Comparison of ENCODE assay signal across 28 cellular contexts in genomic region chrX:124393659-124394058, GRCh38. TPM values are rescaled to one million over a fixed set of nuclear protein-coding genes. Genes with fewer than 3 reads are reported as not detected.
DNase-seq lines count a peak whose midpoint lies in the region; ATAC-seq and TF ChIP-seq lines count a peak whose summit lies in the region.
"Had no signal": no experiment of that assay in that cellular context is flagged by ENCODE, and none has a peak within 500 bp of the region (broad histone marks: within the 10 kb centered on the region; RNA-seq: fewer than 3 reads in every experiment).

No MANE protein-coding gene starts in this region.

- no peak overlapping the region for H3K4me3 ChIP-seq in DND-41 (ENCODE audit: low read depth in 1 of 2, low read length in 2 of 2)
- no peak overlapping the region for H3K4me3 ChIP-seq in OCI-LY7 (ENCODE audit: low read depth, low read length, poor library complexity, severe bottlenecking)
- no peak overlapping the region for H3K4me3 ChIP-seq in mammary epithelial cell (replicated peaks in 1 of 3; ENCODE audit: insufficient read depth in 1 of 3, low read depth in 2 of 3, low read length in 3 of 3)
- H3K4me3 ChIP-seq: GM23338, HAP-1, SJCRH30 had no signal

- no peak for DNase-seq in activated CD4-positive, alpha-beta memory T cell treated with anti-CD3 and anti-CD28 coated beads for 36 hours
- no peak for DNase-seq in activated CD4-positive, alpha-beta memory T cell treated with anti-CD3 and anti-CD28 coated beads, Interleukin-2, amount 10 ng/mL, durations not matched to agents 7 days and 5 days
- DNase-seq in DND-41 (no peak), OCI-LY7 (ENCODE audit: low spot score) (no peak), mammary epithelial cell (no peak), NCI-H2171 treated with DMSO at 0.1 percent for 48 hours (lab: John Stamatoyannopoulos, UW) (no peak)
- DNase-seq in stimulated activated effector memory CD8-positive, alpha-beta T cell treated with anti-CD3 and anti-CD28 coated beads, Interleukin-12 subunit alpha, Interleukin-12 subunit beta, amount 100 ng/mL, for 72 hours (ENCODE audit: low spot score in 2 of 2) = no peak
- DNase-seq: Calu3; CD8-positive, alpha-beta memory T cell; DMS153; GDM1; IMR-90; MV-4-11; NCI-H1105 treated with DMSO at 0.1 percent for 48 hours; NCI-H1694; NCI-H2081; NCI-H2171; NCI-H524 treated with DMSO at 0.1 percent for 48 hours; NCI-H82; SJCRH30 had no signal

- no peak for TF ChIP-seq CTCF in DND-41 (IDR thresholded peaks at IDR 0.05; ENCODE audit: borderline replicate concordance, extremely low read depth, low read length, poor library complexity, severe bottlenecking)
- TF ChIP-seq CTCF in OCI-LY7 (conservative IDR thresholded peaks at IDR 0.05; ENCODE audit: low read length) = no peak
- TF ChIP-seq CTCF in mammary epithelial cell (conservative IDR thresholded peaks at IDR 0.05 in 1 of 2, IDR thresholded peaks at IDR 0.05 in 1 of 2; ENCODE audit: extremely low read depth in 1 of 2, insufficient read depth in 1 of 2, low read depth in 1 of 2, low read length in 2 of 2) = no peak

- dilution Hi-C loops in mammary epithelial cell (cut with HindIII; ENCODE audit: low sequenced_read_pairs) = no loop called here

- no peaks in the 10 kb centered on the region for H3K36me3 Mint-ChIP-seq in activated CD4-positive, alpha-beta memory T cell treated with anti-CD3 and anti-CD28 coated beads for 36 hours
- H3K36me3 Mint-ChIP-seq in activated CD4-positive, alpha-beta memory T cell treated with anti-CD3 and anti-CD28 coated beads, Interleukin-2, amount 10 ng/mL, durations not matched to agents 7 days and 5 days (ENCODE audit: low read depth) = peaks cover 8% of the 10 kb centered on the region
- no peaks in the 10 kb centered on the region for H3K36me3 Mint-ChIP-seq in stimulated activated effector memory CD8-positive, alpha-beta T cell treated with anti-CD3 and anti-CD28 coated beads, Interleukin-12 subunit alpha, Interleukin-12 subunit beta, amount 100 ng/mL, for 72 hours

- peaks cover 29% of the 10 kb centered on the region for H3K4me1 Mint-ChIP-seq in activated CD4-positive, alpha-beta memory T cell treated with anti-CD3 and anti-CD28 coated beads for 36 hours (ENCODE audit: low read depth)
- peaks cover 32% of the 10 kb centered on the region for H3K4me1 Mint-ChIP-seq in activated CD4-positive, alpha-beta memory T cell treated with anti-CD3 and anti-CD28 coated beads, Interleukin-2, amount 10 ng/mL, durations not matched to agents 7 days and 5 days
- peaks cover 14% of the 10 kb centered on the region for H3K4me1 Mint-ChIP-seq in stimulated activated effector memory CD8-positive, alpha-beta T cell treated with anti-CD3 and anti-CD28 coated beads, Interleukin-12 subunit alpha, Interleukin-12 subunit beta, amount 100 ng/mL, for 72 hours
- H3K4me1 Mint-ChIP-seq: GM23338 had no signal

- H3K9ac ChIP-seq in DND-41 (ENCODE audit: low read depth, low read length) (peak overlapping the region; percentile 59; the same call in 1 of the 2 replicates), mammary epithelial cell (ENCODE audit: insufficient read depth, low read length) (no peak overlapping the region)
- H3K9ac ChIP-seq: KMS-11 had no signal

- H3K79me2 ChIP-seq in DND-41 (ENCODE audit: insufficient read depth, low read length) (no peaks in the 10 kb centered on the region), OCI-LY7 (ENCODE audit: insufficient read depth, low read depth, low read length) (no peaks in the 10 kb centered on the region), mammary epithelial cell (ENCODE audit: insufficient read depth, low read length) (no peaks in the 10 kb centered on the region)

- H3K9me3 ChIP-seq in DND-41 (ENCODE audit: insufficient read depth, low read length, severe bottlenecking) = no peaks in the 10 kb centered on the region
- H3K9me3 ChIP-seq in OCI-LY7 (ENCODE audit: low read length) = no peaks in the 10 kb centered on the region
- H3K9me3 ChIP-seq in mammary epithelial cell (replicated peaks; ENCODE audit: insufficient read depth, low read length) = no peaks in the 10 kb centered on the region
- H3K9me3 ChIP-seq: HAP-1, SJCRH30 had no signal

- H3K9me2 ChIP-seq in OCI-LY7 (ENCODE audit: insufficient read depth, low read length) = no peaks in the 10 kb centered on the region

- H4K20me1 ChIP-seq in DND-41 (ENCODE audit: insufficient read depth, low read length) = no peaks in the 10 kb centered on the region
- H4K20me1 ChIP-seq in OCI-LY7 (ENCODE audit: insufficient read depth, low read length) = no peaks in the 10 kb centered on the region
- no peaks in the 10 kb centered on the region for H4K20me1 ChIP-seq in mammary epithelial cell (ENCODE audit: insufficient read depth, low read length)

- H3K27me3 ChIP-seq in DND-41 (ENCODE audit: insufficient read depth, low read length, poor library complexity) = no peaks in the 10 kb centered on the region
- no peaks in the 10 kb centered on the region for H3K27me3 ChIP-seq in mammary epithelial cell (ENCODE audit: insufficient read depth, low read length)
- H3K27me3 ChIP-seq: SJCRH30 had no signal

- WGBS in mammary epithelial cell (ENCODE audit: low coverage, missing lambda C conversion rate) = 84% methylated on average over 3 of the region's 3 CpGs

- H3K9me3 Mint-ChIP-seq in activated CD4-positive, alpha-beta memory T cell treated with anti-CD3 and anti-CD28 coated beads for 36 hours = no peaks in the 10 kb centered on the region
- no peaks in the 10 kb centered on the region for H3K9me3 Mint-ChIP-seq in activated CD4-positive, alpha-beta memory T cell treated with anti-CD3 and anti-CD28 coated beads, Interleukin-2, amount 10 ng/mL, durations not matched to agents 7 days and 5 days
- no peaks in the 10 kb centered on the region for H3K9me3 Mint-ChIP-seq in stimulated activated effector memory CD8-positive, alpha-beta T cell treated with anti-CD3 and anti-CD28 coated beads, Interleukin-12 subunit alpha, Interleukin-12 subunit beta, amount 100 ng/mL, for 72 hours
- H3K9me3 Mint-ChIP-seq: CD8-positive, alpha-beta memory T cell; GM23338 had no signal

- CTCF ChIA-PET in activated CD4-positive, alpha-beta memory T cell treated with anti-CD3 and anti-CD28 coated beads for 36 hours (lab: Charles Lee) = interaction anchor here (1.7 kb wide), 1 partner anchor 13 kb away, joined by 10 read pairs; no protein-coding TSS in a partner anchor
- CTCF ChIA-PET in activated CD4-positive, alpha-beta memory T cell treated with anti-CD3 and anti-CD28 coated beads, Interleukin-2, amount 10 ng/mL, durations not matched to agents 7 days and 5 days (lab: Charles Lee) = interaction anchor here (0.8 kb wide), 1 partner anchor 8 kb away, joined by 3 read pairs; no protein-coding TSS in a partner anchor
- CTCF ChIA-PET in OCI-LY7 (lab: Charles Lee; ENCODE audit: unreplicated experiment) (no interaction called here), mammary epithelial cell (lab: Charles Lee; ENCODE audit: low non-redundant PET) (no interaction called here)

- in situ Hi-C loops in mammary epithelial cell (cut with MboI; ENCODE audit: low sequenced_read_pairs in 2 of 2) = loop anchor here (10.0 to 25.0 kb wide), 2 partner anchors 181 to 731 kb away; no protein-coding TSS in a partner anchor

- peak overlapping the region; percentile 98 for H3K27ac ChIP-seq in DND-41 (ENCODE audit: low read length)
- peak overlapping the region; percentile 98 for H3K27ac ChIP-seq in OCI-LY7 (ENCODE audit: low read depth, low read length, poor library complexity, severe bottlenecking)
- no peak overlapping the region for H3K27ac ChIP-seq in mammary epithelial cell (ENCODE audit: insufficient read depth, low read depth, low read length)
- H3K27ac ChIP-seq: C4-2B, KMS-11, SJCRH30 had no signal

- H3K36me3 ChIP-seq in DND-41 (ENCODE audit: insufficient read depth, low read length) (no peaks in the 10 kb centered on the region), OCI-LY7 (ENCODE audit: insufficient read depth, low read length) (no peaks in the 10 kb centered on the region), mammary epithelial cell (ENCODE audit: insufficient read depth, low read length) (no peaks in the 10 kb centered on the region)
- H3K36me3 ChIP-seq: HAP-1, SJCRH30 had no signal

- ATAC-seq in DND-41 (ENCODE audit: insufficient read depth, low read depth) = no peak
- ATAC-seq in stimulated activated effector memory CD8-positive, alpha-beta T cell treated with anti-CD3 and anti-CD28 coated beads, Interleukin-12 subunit alpha, Interleukin-12 subunit beta, amount 100 ng/mL, for 72 hours = peak; percentile 67
- no peak for ATAC-seq in GM19455 (IDR thresholded peaks at IDR 0.05; ENCODE audit: unreplicated experiment)
- ATAC-seq: GM23338 had no signal

- intact Hi-C loops in activated CD4-positive, alpha-beta memory T cell treated with anti-CD3 and anti-CD28 coated beads for 36 hours (cut with micrococcal nuclease) = no loop called here
- intact Hi-C loops in OCI-LY7 (cut with micrococcal nuclease; ENCODE audit: unreplicated experiment) (loop anchor here (2.0 kb wide), 1 partner anchor 431 kb away; no protein-coding TSS in a partner anchor), mammary epithelial cell (cut with micrococcal nuclease) (no loop called here)

- no peak overlapping the region for H3K4me3 Mint-ChIP-seq in activated CD4-positive, alpha-beta memory T cell treated with anti-CD3 and anti-CD28 coated beads for 36 hours
- H3K4me3 Mint-ChIP-seq in activated CD4-positive, alpha-beta memory T cell treated with anti-CD3 and anti-CD28 coated beads, Interleukin-2, amount 10 ng/mL, durations not matched to agents 7 days and 5 days = no peak overlapping the region
- H3K4me3 Mint-ChIP-seq in stimulated activated effector memory CD8-positive, alpha-beta T cell treated with anti-CD3 and anti-CD28 coated beads, Interleukin-12 subunit alpha, Interleukin-12 subunit beta, amount 100 ng/mL, for 72 hours = no peak overlapping the region
- H3K4me3 Mint-ChIP-seq: CD8-positive, alpha-beta memory T cell; GM23338 had no signal

- BruUV-seq in OCI-LY7 (replicated peaks; lab: Mats Ljungman, UMichigan) (no TSS peak), mammary epithelial cell (replicated peaks; lab: Mats Ljungman, UMichigan) (no TSS peak)

- H3K4me2 ChIP-seq in DND-41 (ENCODE audit: insufficient read depth, low read length) (peak overlapping the region; percentile 60; the same call in 1 of the 2 replicates), OCI-LY7 (ENCODE audit: low read length) (peak overlapping the region; percentile 79), mammary epithelial cell (ENCODE audit: insufficient read depth, low read depth, low read length) (no peak overlapping the region)
- H3K4me2 ChIP-seq: GM23338, KMS-11 had no signal

- POLR2A ChIA-PET in activated CD4-positive, alpha-beta memory T cell treated with anti-CD3 and anti-CD28 coated beads for 36 hours (lab: Charles Lee) = interaction anchor here (1.2 kb wide), 1 partner anchor 434 kb away, joined by 3 read pairs; no protein-coding TSS in a partner anchor
- POLR2A ChIA-PET in activated CD4-positive, alpha-beta memory T cell treated with anti-CD3 and anti-CD28 coated beads, Interleukin-2, amount 10 ng/mL, durations not matched to agents 7 days and 5 days (lab: Charles Lee) = interaction anchor here (1.0 to 1.1 kb wide), 2 partner anchors 36 to 180 kb away, joined by 3 read pairs; no protein-coding TSS in a partner anchor
- POLR2A ChIA-PET in OCI-LY7 (lab: Charles Lee) = interaction anchor here (0.5 to 1.7 kb wide), 5 partner anchors 12 to 748 kb away, joined by 3 to 4 read pairs (median 3); no protein-coding TSS in a partner anchor

- H3K27me3 Mint-ChIP-seq in activated CD4-positive, alpha-beta memory T cell treated with anti-CD3 and anti-CD28 coated beads for 36 hours = no peaks in the 10 kb centered on the region
- no peaks in the 10 kb centered on the region for H3K27me3 Mint-ChIP-seq in activated CD4-positive, alpha-beta memory T cell treated with anti-CD3 and anti-CD28 coated beads, Interleukin-2, amount 10 ng/mL, durations not matched to agents 7 days and 5 days
- H3K27me3 Mint-ChIP-seq: CD8-positive, alpha-beta memory T cell had no signal

- H3K27ac Mint-ChIP-seq in activated CD4-positive, alpha-beta memory T cell treated with anti-CD3 and anti-CD28 coated beads for 36 hours = peak overlapping the region; percentile 56
- H3K27ac Mint-ChIP-seq in activated CD4-positive, alpha-beta memory T cell treated with anti-CD3 and anti-CD28 coated beads, Interleukin-2, amount 10 ng/mL, durations not matched to agents 7 days and 5 days = no peak overlapping the region
- H3K27ac Mint-ChIP-seq in stimulated activated effector memory CD8-positive, alpha-beta T cell treated with anti-CD3 and anti-CD28 coated beads, Interleukin-12 subunit alpha, Interleukin-12 subunit beta, amount 100 ng/mL, for 72 hours = peak overlapping the region; percentile 50
- H3K27ac Mint-ChIP-seq: GM23338 had no signal

- peaks cover 66% of the 10 kb centered on the region for H3K4me1 ChIP-seq in DND-41 (ENCODE audit: insufficient read depth, low read length)
- peaks cover 74% of the 10 kb centered on the region for H3K4me1 ChIP-seq in OCI-LY7 (ENCODE audit: insufficient read depth, low read length, poor library complexity, severe bottlenecking)
- H3K4me1 ChIP-seq in mammary epithelial cell (ENCODE audit: insufficient read depth, low read length) = no peaks in the 10 kb centered on the region
- H3K4me1 ChIP-seq: HAP-1, SJCRH30 had no signal

- H2AFZ ChIP-seq in DND-41 (ENCODE audit: low read depth, low read length) (peak overlapping the region; percentile 38; the same call in 1 of the 2 replicates), OCI-LY7 (ENCODE audit: low read length) (peak overlapping the region; percentile 60; the same call in 1 of the 2 replicates), mammary epithelial cell (ENCODE audit: low read depth, low read length) (no peak overlapping the region)
- H2AFZ ChIP-seq: GM23338 had no signal

RNA-seq across cellular contexts. Expression of gene SH2D1A, which starts 47.3 kb away (rescaled TPM):
- 10 to 100 TPM; 30.5 to 32.3 TPM for total RNA-seq in activated CD4-positive, alpha-beta memory T cell treated with anti-CD3 and anti-CD28 coated beads for 36 hours
- 10 to 100 TPM; 58.3 to 61.2 TPM for total RNA-seq in activated CD4-positive, alpha-beta memory T cell treated with anti-CD3 and anti-CD28 coated beads, Interleukin-2, amount 10 ng/mL, durations not matched to agents 7 days and 5 days
- 2.2 and 4.3 TPM in 2 replicates for total RNA-seq in OCI-LY7 (2014; rRNA removed; shearing (Covaris generic))
- 0.63 and 0.77 TPM in 2 replicates for total RNA-seq in OCI-LY7 (2022)
- not detected for total RNA-seq in mammary epithelial cell
- polyA plus RNA-seq in mammary epithelial cell = 0.03 TPM
- not detected for polyA minus RNA-seq in mammary epithelial cell
- total RNA-seq: A172, Calu3, GM23338, IMR-90, M059J, SJCRH30 had no signal
- polyA plus RNA-seq: AG04450, GM23338, IMR-90 had no signal

Comparison
In these comparisons a context has a peak if more than half of its experiments do, and no peak if none do; other contexts are left out.
1. RNA of gene SH2D1A, which starts 47.3 kb away (total RNA-seq): 58.3 to 61.2 TPM in activated CD4-positive, alpha-beta memory T cell treated with anti-CD3 and anti-CD28 coated beads, Interleukin-2, amount 10 ng/mL, durations not matched to agents 7 days and 5 days and 30.5 to 32.3 TPM in activated CD4-positive, alpha-beta memory T cell treated with anti-CD3 and anti-CD28 coated beads for 36 hours; 0.63 to 4.3 TPM in OCI-LY7 and not detected in mammary epithelial cell; every median in the first group is over 4 times any median in the second.
2. CTCF ChIA-PET loops: an anchor here in activated CD4-positive, alpha-beta memory T cell treated with anti-CD3 and anti-CD28 coated beads for 36 hours (1.7 kb wide) and activated CD4-positive, alpha-beta memory T cell treated with anti-CD3 and anti-CD28 coated beads, Interleukin-2, amount 10 ng/mL, durations not matched to agents 7 days and 5 days (0.8 kb wide); none called in OCI-LY7 and mammary epithelial cell.